Comparison of ENCODE assay signal across 17 cellular contexts in the genomic region with DNA sequence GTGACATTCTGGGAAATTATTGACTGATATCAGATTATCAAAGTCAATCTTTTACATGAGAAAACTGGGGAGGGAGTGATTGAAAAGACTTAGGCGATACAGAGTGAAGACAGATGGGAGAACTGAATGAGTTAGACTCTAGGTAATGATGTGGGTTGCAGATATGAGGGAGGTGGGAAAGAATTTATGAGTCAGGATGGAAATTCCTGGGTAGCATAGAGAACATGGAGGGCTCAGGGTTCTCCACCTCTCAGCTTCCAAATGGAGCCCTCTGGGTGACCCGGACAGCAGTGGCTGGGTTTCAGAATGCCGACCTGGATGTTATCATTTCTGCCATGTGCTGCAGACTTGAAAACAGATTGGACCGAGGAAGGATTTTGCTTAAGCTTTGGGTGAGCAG.
DNase-seq lines count a peak whose midpoint lies in the region; TF ChIP-seq lines count a peak whose summit lies in the region.
"Had no signal": no experiment of that assay in that cellular context is flagged by ENCODE, and none has a peak within 500 bp of the region (broad histone marks: within the 10 kb centered on the region; RNA-seq: fewer than 3 reads in every experiment).

No MANE protein-coding gene starts in this region.

- peaks cover 11% of the 10 kb centered on the region for H3F3A ChIP-seq in GM23248 (ENCODE audit: insufficient read depth)

- H3K36me3 ChIP-seq in GM23248 (ENCODE audit: low read depth) (no peaks in the 10 kb centered on the region), SJSA1 (no peaks in the 10 kb centered on the region)
- H3K36me3 ChIP-seq: gastroesophageal sphincter, neutrophil had no signal

- H3K4me3 ChIP-seq in GM23248: no peak overlapping the region
- H3K4me3 ChIP-seq in SJSA1: no peak overlapping the region
- no peak overlapping the region for H3K4me3 ChIP-seq in epithelial cell of esophagus (ENCODE audit: low read length)
- H3K4me3 ChIP-seq: gastroesophageal sphincter, GM23338 had no signal

- DNase-seq in GM23248 (peak; percentile 44), SJSA1 (ENCODE audit: low read depth in 1 of 2, low spot score in 2 of 2) (peak; percentile 46 to 50), epithelial cell of esophagus (ENCODE audit: low read depth) (peak; percentile 36), posterior vena cava (ENCODE audit: low spot score) (peak; percentile 9), mucosa of gallbladder (ENCODE audit: low spot score) (no peak), Kasumi-1 (lab: John Stamatoyannopoulos, UW) (no peak), RKO (ENCODE audit: low spot score) (no peak)
- no peak for DNase-seq in activated naive CD4-positive, alpha-beta T cell (lab: John Stamatoyannopoulos, UW)
- DNase-seq: activated CD8-positive, alpha-beta memory T cell treated with anti-CD3 and anti-CD28 coated beads for 24 hours; activated effector memory CD4-positive, alpha-beta T cell treated with Interleukin-2 at 50 U/mL for 16 hours; midbrain; NCI-H1417 treated with DMSO at 0.1 percent for 48 hours; NCI-H345; SW 1271 had no signal

- H3K9me2 ChIP-seq in GM23248 (ENCODE audit: insufficient read depth): no peaks in the 10 kb centered on the region

- intact Hi-C loops in posterior vena cava (cut with DNase I): loop anchor here in 1 of 2 donors (10.0 kb wide), 2 partner anchors 60 to 220 kb away; no protein-coding TSS in a partner anchor

- peaks cover 20% of the 10 kb centered on the region for H3K4me1 ChIP-seq in GM23248 (ENCODE audit: insufficient read depth)
- H3K4me1 ChIP-seq in SJSA1 (replicated peaks): peaks cover 52% of the 10 kb centered on the region

- 32 to 45% methylated on average over 4 of the region's 4 CpGs for WGBS in GM23248 (ENCODE audit: low coverage in 1 of 2, low lambda C conversion rate in 2 of 2, missing lambda C conversion rate in 2 of 2), 2 experiments

- no peak overlapping the region for H2AFZ ChIP-seq in GM23248
- H2AFZ ChIP-seq: GM23338 had no signal

- in situ Hi-C loops in GM23248 (cut with MboI): no loop called here

- no peak for TF ChIP-seq CTCF in epithelial cell of esophagus (IDR thresholded peaks at IDR 0.05; ENCODE audit: insufficient read depth, low read depth, low read length, missing control alignments)

- no peak overlapping the region for H3K9ac ChIP-seq in GM23248

- H3K27me3 ChIP-seq in GM23248 (replicated peaks; ENCODE audit: insufficient read depth): peaks cover 44% of the 10 kb centered on the region
- no peaks in the 10 kb centered on the region for H3K27me3 ChIP-seq in SJSA1 (replicated peaks)

- no peaks in the 10 kb centered on the region for H3K79me2 ChIP-seq in GM23248 (ENCODE audit: insufficient read depth)

- H3K9me3 ChIP-seq in GM23248 (ENCODE audit: low read depth) (no peaks in the 10 kb centered on the region), SJSA1 (replicated peaks) (no peaks in the 10 kb centered on the region)
- H3K9me3 ChIP-seq: gastroesophageal sphincter, neutrophil had no signal

- H3K4me2 ChIP-seq in GM23248 (ENCODE audit: unreplicated experiment): peak overlapping the region; percentile 5
- H3K4me2 ChIP-seq: GM23338 had no signal

- H3K27ac ChIP-seq in GM23248 (no peak overlapping the region), SJSA1 (peak overlapping the region; percentile 43)
- H3K27ac ChIP-seq: gastroesophageal sphincter, neutrophil had no signal

- no peaks in the 10 kb centered on the region for H4K20me1 ChIP-seq in GM23248 (ENCODE audit: insufficient read depth)

Comparison
In these comparisons a context has a peak if more than half of its experiments do, and no peak if none do; other contexts are left out.
1. DNase-seq: peak in GM23248 (single experiment), SJSA1 (2 of 2), epithelial cell of esophagus (single experiment) and posterior vena cava (single experiment); none in activated naive CD4-positive, alpha-beta T cell (0 of 4), mucosa of gallbladder (single experiment), Kasumi-1 (0 of 2) and RKO (single experiment).